19 cellular contexts compared by ENCODE assay signal in the genomic region with DNA sequence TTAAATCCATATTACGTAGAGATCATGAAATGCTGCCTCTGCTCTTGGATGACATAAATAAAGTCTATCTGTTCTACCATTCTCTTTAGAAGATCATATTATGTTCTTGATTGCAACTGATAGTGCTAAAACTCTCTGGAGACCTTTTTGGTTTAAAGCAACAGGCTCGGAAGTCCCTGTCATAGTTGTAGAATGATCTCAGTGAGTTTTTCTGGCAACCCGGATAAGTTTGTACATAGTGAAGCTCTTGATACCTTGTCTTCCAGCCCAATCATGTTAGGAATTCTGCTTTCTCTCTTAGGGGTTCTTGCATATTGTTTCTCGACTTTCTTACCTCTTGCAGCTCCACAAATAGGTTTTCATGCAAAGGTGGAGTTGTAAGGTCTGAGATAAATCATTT.
"Had no signal": no experiment of that assay in that cellular context is flagged by ENCODE, and none has a peak within 500 bp of the region (broad histone marks: within the 10 kb centered on the region; RNA-seq: fewer than 3 reads in every experiment).

No MANE protein-coding gene starts in this region.

- DNase-seq: activated CD4-positive, alpha-beta T cell treated with anti-CD3 and anti-CD28 coated beads for 4 hours; activated CD4-positive, alpha-beta T cell treated with anti-CD3 and anti-CD28 coated beads, Interleukin-2, amount 50 U/mL, for 4 hours; activated CD8-positive, alpha-beta memory T cell treated with anti-CD3 and anti-CD28 coated beads, Interleukin-2, amount 50 U/mL, for 48 hours; activated CD8-positive, alpha-beta T cell treated with anti-CD3 and anti-CD28 coated beads, Interleukin-2, amount 10 ng/mL, durations not matched to agents 7 days and 5 days; activated effector memory CD4-positive, alpha-beta T cell treated with Interleukin-2 at 50 U/mL for 16 hours; activated naive CD4-positive, alpha-beta T cell; activated T-cell treated with anti-CD3 and anti-CD28 coated beads, Interleukin-2, amount 50 U/mL, for 1 hour; body of pancreas; KG1; NCI-H1105; NCI-H1436 treated with DMSO at 0.1 percent for 48 hours; NCI-H187; NCI-H2081 treated with DMSO at 0.1 percent for 48 hours; NCI-H524; Peyer's patch; SHP77 treated with DMSO at 0.1 percent for 48 hours had no signal

- H3K27me3 ChIP-seq: ascending aorta, body of pancreas, Peyer's patch had no signal

- H3K27ac ChIP-seq: ascending aorta, body of pancreas, Peyer's patch, RWPE1 had no signal

- H3K9me3 ChIP-seq: body of pancreas, Peyer's patch had no signal

- H3K4me3 ChIP-seq: ascending aorta, body of pancreas, Peyer's patch had no signal

- H3K4me1 ChIP-seq: ascending aorta, body of pancreas, Peyer's patch had no signal

- H3K36me3 ChIP-seq: Peyer's patch had no signal

- ATAC-seq: activated CD4-positive, CD25-positive, alpha-beta regulatory T cell treated with anti-CD3 and anti-CD28 coated beads, Interleukin-2, amount 50 U/mL, for 24 hours; activated CD8-positive, alpha-beta T cell treated with anti-CD3 and anti-CD28 coated beads, Interleukin-2, amount 10 ng/mL, durations not matched to agents 7 days and 5 days; body of pancreas had no signal
